ENCODE assay signal across 8 cellular contexts in genomic region chr19:35744688-35745327, GRCh38.
DNase-seq lines count a peak whose midpoint lies in the region; ATAC-seq, FAIRE-seq and TF ChIP-seq lines count a peak whose summit lies in the region.

No MANE protein-coding gene starts in this region.

- TF ChIP-seq CTCF in astrocyte of the cerebellum (IDR thresholded peaks at IDR 0.05; ENCODE audit: low read depth, low read length, missing control alignments), result peak; percentile 63

- peak overlapping the region; percentile 71 for H3K4me3 ChIP-seq in astrocyte of the cerebellum (ENCODE audit: low read depth, low read length)

- in situ Hi-C loops in astrocyte of the cerebellum (cut with HindIII; ENCODE audit: low sequenced_read_pairs), result no loop called here

- DNase-seq in NCI-H2081 (lab: John Stamatoyannopoulos, UW), result peak; percentile 93 to 96
- peak; percentile 87 for DNase-seq in T1000 (lab: John Stamatoyannopoulos, UW)
- DNase-seq in astrocyte of the cerebellum (ENCODE audit: low read depth), result peak; percentile 90
- peak; percentile 93 for DNase-seq in hepatic stellate cell (ENCODE audit: low spot score)
- DNase-seq in retina, result peak; percentile 95
- DNase-seq in cortex of kidney (lab: John Stamatoyannopoulos, UW), result no peak

- peak; percentile 95 for FAIRE-seq in G401.6 (lab: Jason Lieb, UNC)

- peak; percentile 36 for ATAC-seq in HG02759 (IDR thresholded peaks at IDR 0.05; ENCODE audit: unreplicated experiment)
